ENCODE assay signal across 26 cellular contexts in the genomic region with DNA sequence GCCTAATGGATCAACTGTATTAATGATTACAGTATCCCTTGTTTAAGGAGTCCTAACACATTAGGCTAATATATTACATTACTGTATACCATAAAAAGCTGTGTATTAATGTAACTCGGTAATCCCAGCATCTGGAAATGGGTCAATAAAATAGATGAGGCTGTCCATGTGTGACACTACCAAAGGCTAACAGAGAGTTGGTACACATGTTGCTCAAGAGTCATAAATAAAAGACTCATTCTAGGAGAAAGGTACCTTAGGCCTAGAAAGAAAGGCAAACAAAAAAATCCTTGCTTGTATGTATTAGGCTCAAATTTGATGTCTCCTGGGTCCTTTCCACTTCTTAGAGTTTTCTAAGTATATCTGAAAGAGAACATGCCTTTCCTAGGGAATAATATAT.
"Had no signal": no experiment of that assay in that cellular context is flagged by ENCODE, and none has a peak within 500 bp of the region (broad histone marks: within the 10 kb centered on the region; RNA-seq: fewer than 3 reads in every experiment).

No MANE protein-coding gene starts in this region.

- H3K4me2 ChIP-seq: KMS-11 had no signal

- ATAC-seq: activated CD8-positive, alpha-beta T cell treated with anti-CD3 and anti-CD28 coated beads for 36 hours; activated naive CD8-positive, alpha-beta T cell treated with anti-CD3 and anti-CD28 coated beads, Interleukin-2, amount 50 U/mL, for 24 hours; Panc1 had no signal

- H3K4me3 Mint-ChIP-seq: activated CD4-positive, alpha-beta T cell treated with anti-CD3 and anti-CD28 coated beads, Interleukin-2, amount 10 ng/mL, durations not matched to agents 24 days and 14 days; activated CD8-positive, alpha-beta T cell treated with anti-CD3 and anti-CD28 coated beads for 36 hours; activated naive CD4-positive, alpha-beta T cell treated with anti-CD3 and anti-CD28 coated beads, Interleukin-2, amount 10 ng/mL, durations not matched to agents 7 days and 5 days; activated naive CD8-positive, alpha-beta T cell; activated naive CD8-positive, alpha-beta T cell treated with anti-CD3 and anti-CD28 coated beads, Interleukin-2, amount 50 U/mL, for 24 hours; activated T-cell treated with anti-CD3 and anti-CD28 coated beads, Interleukin-2, amount 50 U/mL, for 24 hours; activated T-helper 1 cell treated with anti-CD3 and anti-CD28 coated beads, Interleukin-12 subunit alpha, Interleukin-12 subunit beta, Interleukin-2, Interleukin-4 antibody, amounts not matched to agents 30 ng/mL and 10 ng/mL and 1 ng/mL, durations not matched to agents 14 hours and 24 hours and 36 hours had no signal

- H3K4me3 ChIP-seq: ascending aorta, SJCRH30, SK-N-MC had no signal

- H3K9me3 Mint-ChIP-seq: activated CD4-positive, alpha-beta T cell treated with anti-CD3 and anti-CD28 coated beads, Interleukin-2, amount 10 ng/mL, durations not matched to agents 24 days and 14 days; activated CD8-positive, alpha-beta T cell treated with anti-CD3 and anti-CD28 coated beads for 36 hours; activated naive CD4-positive, alpha-beta T cell treated with anti-CD3 and anti-CD28 coated beads, Interleukin-2, amount 10 ng/mL, durations not matched to agents 7 days and 5 days; activated naive CD8-positive, alpha-beta T cell treated with anti-CD3 and anti-CD28 coated beads, Interleukin-2, amount 50 U/mL, for 24 hours; activated T-cell treated with anti-CD3 and anti-CD28 coated beads, Interleukin-2, amount 50 U/mL, for 24 hours; activated T-helper 1 cell treated with anti-CD3 and anti-CD28 coated beads, Interleukin-12 subunit alpha, Interleukin-12 subunit beta, Interleukin-2, Interleukin-4 antibody, amounts not matched to agents 30 ng/mL and 10 ng/mL and 1 ng/mL, durations not matched to agents 14 hours and 24 hours and 36 hours had no signal

- H3K4me1 ChIP-seq: ascending aorta, SJCRH30 had no signal

- H3K9me3 ChIP-seq: ascending aorta, SJCRH30 had no signal

- H3K27me3 ChIP-seq: ascending aorta, SJCRH30 had no signal

- DNase-seq: activated CD4-positive, alpha-beta T cell treated with anti-CD3 and anti-CD28 coated beads, Interleukin-2, amount 10 ng/mL, durations not matched to agents 24 days and 14 days; activated CD4-positive, alpha-beta T cell treated with anti-CD3 and anti-CD28 coated beads, Interleukin-2, amount 50 U/mL, for 4 hours; activated CD8-positive, alpha-beta T cell treated with anti-CD3 and anti-CD28 coated beads for 36 hours; activated effector memory CD4-positive, alpha-beta T cell treated with Interleukin-2 at 50 U/mL for 16 hours; activated naive CD4-positive, alpha-beta T cell treated with anti-CD3 and anti-CD28 coated beads, Interleukin-2, amount 10 ng/mL, durations not matched to agents 7 days and 5 days; activated naive CD8-positive, alpha-beta T cell treated with anti-CD3 and anti-CD28 coated beads, Interleukin-2, amount 50 U/mL, for 24 hours; activated T-cell treated with anti-CD3 and anti-CD28 coated beads, Interleukin-2, amount 50 U/mL, for 24 hours; amygdala; NCI-H1105; NCI-H1417 treated with DMSO at 0.1 percent for 48 hours; NCI-H187 treated with DMSO at 0.1 percent for 48 hours; NCI-H2081; NCI-H226; NCI-H446 treated with DMSO at 0.1 percent for 48 hours; NCI-H524; NCI-H69; SHP77; SJCRH30; T1000 had no signal

- FAIRE-seq: TTC549 had no signal

- H3K27ac ChIP-seq: ascending aorta, KMS-11, SJCRH30, SK-N-MC had no signal

- H3K27me3 Mint-ChIP-seq: activated CD4-positive, alpha-beta T cell treated with anti-CD3 and anti-CD28 coated beads, Interleukin-2, amount 10 ng/mL, durations not matched to agents 24 days and 14 days; activated CD8-positive, alpha-beta T cell treated with anti-CD3 and anti-CD28 coated beads for 36 hours; activated naive CD4-positive, alpha-beta T cell treated with anti-CD3 and anti-CD28 coated beads, Interleukin-2, amount 10 ng/mL, durations not matched to agents 7 days and 5 days; activated naive CD8-positive, alpha-beta T cell; activated naive CD8-positive, alpha-beta T cell treated with anti-CD3 and anti-CD28 coated beads, Interleukin-2, amount 50 U/mL, for 24 hours; activated T-cell treated with anti-CD3 and anti-CD28 coated beads, Interleukin-2, amount 50 U/mL, for 24 hours had no signal

- H3K9ac ChIP-seq: KMS-11 had no signal

- H3K27ac Mint-ChIP-seq: activated CD4-positive, alpha-beta T cell treated with anti-CD3 and anti-CD28 coated beads, Interleukin-2, amount 10 ng/mL, durations not matched to agents 24 days and 14 days; activated CD8-positive, alpha-beta T cell treated with anti-CD3 and anti-CD28 coated beads for 36 hours; activated naive CD4-positive, alpha-beta T cell treated with anti-CD3 and anti-CD28 coated beads, Interleukin-2, amount 10 ng/mL, durations not matched to agents 7 days and 5 days; activated naive CD8-positive, alpha-beta T cell; activated naive CD8-positive, alpha-beta T cell treated with anti-CD3 and anti-CD28 coated beads, Interleukin-2, amount 50 U/mL, for 24 hours; activated T-helper 1 cell treated with anti-CD3 and anti-CD28 coated beads, Interleukin-12 subunit alpha, Interleukin-12 subunit beta, Interleukin-2, Interleukin-4 antibody, amounts not matched to agents 30 ng/mL and 10 ng/mL and 1 ng/mL, durations not matched to agents 14 hours and 24 hours and 36 hours had no signal
